ENCODE assay signal across 2 cellular contexts in the genomic region with DNA sequence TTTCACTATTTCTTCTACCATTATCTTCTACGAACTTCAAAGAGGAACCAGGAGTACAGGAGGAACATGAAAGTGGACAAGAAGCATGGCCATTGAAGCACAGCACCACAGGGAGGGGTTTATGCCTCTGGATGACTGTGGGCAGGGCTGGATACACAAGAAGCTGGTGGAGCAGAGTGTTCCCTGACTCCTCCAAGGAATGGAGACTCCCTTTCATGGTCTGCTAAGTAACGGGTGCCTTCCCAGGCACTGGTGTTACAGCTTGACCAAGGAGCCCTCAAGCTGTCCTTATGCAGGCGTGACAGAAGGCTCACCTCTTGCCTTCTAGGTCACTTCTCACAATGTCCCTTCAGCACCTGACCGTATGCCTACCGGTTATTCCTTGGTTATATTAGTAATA. TPM values are rescaled to one million over a fixed set of nuclear protein-coding genes. Genes with fewer than 3 reads are reported as not detected.
"Had no signal": no experiment of that assay in that cellular context is flagged by ENCODE, and none has a peak within 500 bp of the region (broad histone marks: within the 10 kb centered on the region; RNA-seq: fewer than 3 reads in every experiment).

No MANE protein-coding gene starts in this region.

RNA-seq across cellular contexts. Expression of gene AKR1C2, which starts 43.4 kb away (rescaled TPM):
- total RNA-seq: OCI-LY7, SK-MEL-5 had no signal

RNA-seq across cellular contexts. Expression of gene AKR1C3, which starts 47.2 kb away (rescaled TPM):
- total RNA-seq: OCI-LY7, SK-MEL-5 had no signal
